Comparison of ENCODE assay signal across 18 cellular contexts in the genomic region with DNA sequence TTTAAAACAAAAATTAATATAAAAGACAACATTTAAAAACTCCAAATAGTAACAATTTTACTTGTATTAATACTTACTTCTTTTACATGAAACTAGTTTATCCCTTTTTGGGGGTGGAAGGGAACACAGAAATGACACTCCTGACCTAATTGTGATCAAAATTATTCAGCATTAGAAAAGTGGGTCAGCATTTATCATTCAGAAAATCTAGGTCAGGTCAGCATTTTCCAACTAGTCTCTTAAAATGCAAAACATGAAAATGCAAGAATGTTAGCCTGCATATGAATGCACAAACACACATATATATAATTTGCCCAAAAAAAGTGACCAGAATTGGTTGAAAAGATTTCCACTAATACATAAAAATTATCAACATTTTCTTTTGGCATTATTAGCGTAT. TPM values are rescaled to one million over a fixed set of nuclear protein-coding genes. Genes with fewer than 3 reads are reported as not detected.
DNase-seq lines count a peak whose midpoint lies in the region; ATAC-seq, FAIRE-seq and TF ChIP-seq lines count a peak whose summit lies in the region.
"Had no signal": no experiment of that assay in that cellular context is flagged by ENCODE, and none has a peak within 500 bp of the region (broad histone marks: within the 10 kb centered on the region; RNA-seq: fewer than 3 reads in every experiment).

No MANE protein-coding gene starts in this region.

- FAIRE-seq in H54 (lab: Jason Lieb, UNC), result no peak
- FAIRE-seq: HTR-8/SVneo had no signal

- H3K27me3 Mint-ChIP-seq in GM23338 (ENCODE audit: insufficient read depth, low read depth, poor library complexity) (peaks cover 6% of the 10 kb centered on the region), mesothelial cell of epicardium (ENCODE audit: low read depth) (no peaks in the 10 kb centered on the region)

- TF ChIP-seq CTCF in GM23338 (conservative IDR thresholded peaks at IDR 0.05; ENCODE audit: low read depth in 2 of 2) (no peak), SU-DHL-6 (IDR thresholded peaks at IDR 0.05; ENCODE audit: insufficient read depth, low read length, poor library complexity, severe bottlenecking) (no peak), mesothelial cell of epicardium (IDR thresholded peaks at IDR 0.05; ENCODE audit: unreplicated experiment) (no peak)

- H3K36me3 ChIP-seq in GM23338 (ENCODE audit: insufficient read depth) (no peaks in the 10 kb centered on the region), SU-DHL-6 (ENCODE audit: low read length) (no peaks in the 10 kb centered on the region; the same call in 1 of the 2 replicates), iPS-15b (ENCODE audit: control insufficient read depth, insufficient read depth, low read length) (no peaks in the 10 kb centered on the region)

- H3K4me3 ChIP-seq in GM23338 (peak overlapping the region; percentile 30), SU-DHL-6 (ENCODE audit: insufficient read depth, low read length, poor library complexity, severe bottlenecking) (no peak overlapping the region), iPS-15b (ENCODE audit: low read depth, low read length) (peak overlapping the region; percentile 20)

- no peaks in the 10 kb centered on the region for H3K9me2 ChIP-seq in GM23338 (ENCODE audit: insufficient read depth)
- no peaks in the 10 kb centered on the region for H3K9me2 ChIP-seq in SU-DHL-6 (replicated peaks; ENCODE audit: insufficient read depth, low read length)

- H4K20me1 ChIP-seq in GM23338 (replicated peaks; ENCODE audit: insufficient read depth) (peaks cover 23% of the 10 kb centered on the region), SU-DHL-6 (ENCODE audit: low read depth, low read length) (peaks cover 31% of the 10 kb centered on the region)

- H3K9ac ChIP-seq in SU-DHL-6 (ENCODE audit: low read length) (no peak overlapping the region), iPS-15b (ENCODE audit: low read depth, low read length) (no peak overlapping the region)

- no peak overlapping the region for H3K27ac Mint-ChIP-seq in GM23338
- no peak overlapping the region for H3K27ac Mint-ChIP-seq in mesothelial cell of epicardium

- H3K36me3 Mint-ChIP-seq in GM23338 (ENCODE audit: low read depth) (peaks cover 20% of the 10 kb centered on the region; the same call in 2 of the 3 replicates), mesothelial cell of epicardium (peaks cover 18% of the 10 kb centered on the region)

- H2AFZ ChIP-seq in GM23338, result no peak overlapping the region
- H2AFZ ChIP-seq in SU-DHL-6 (ENCODE audit: low read depth, low read length, severe bottlenecking), result no peak overlapping the region

- H3K9me3 ChIP-seq in SU-DHL-6 (ENCODE audit: insufficient read depth, low read length), result no peaks in the 10 kb centered on the region
- no peaks in the 10 kb centered on the region for H3K9me3 ChIP-seq in iPS-15b (ENCODE audit: control insufficient read depth, insufficient read depth, low read length)

- no peak for TF ChIP-seq POLR2A in H54 (IDR thresholded peaks at IDR 0.05; ENCODE audit: low read depth, low read length)

- no peaks in the 10 kb centered on the region for H3K27me3 ChIP-seq in GM23338 (ENCODE audit: insufficient read depth)
- no peaks in the 10 kb centered on the region for H3K27me3 ChIP-seq in SU-DHL-6 (ENCODE audit: low read length)
- H3K27me3 ChIP-seq in iPS-15b (ENCODE audit: control insufficient read depth, insufficient read depth, low read length), result no peaks in the 10 kb centered on the region

- H3K4me1 ChIP-seq in GM23338 (ENCODE audit: insufficient read depth) (peaks cover 58% of the 10 kb centered on the region), iPS-15b (ENCODE audit: control insufficient read depth, insufficient read depth, low read length) (peaks cover 47% of the 10 kb centered on the region)

- H3K27ac ChIP-seq in GM23338 (ENCODE audit: low read depth) (no peak overlapping the region), SU-DHL-6 (ENCODE audit: low read depth, low read length) (no peak overlapping the region)
- H3K27ac ChIP-seq: HL-60, RWPE1 had no signal

- no peaks in the 10 kb centered on the region for H3F3A ChIP-seq in GM23338 (replicated peaks; ENCODE audit: low read depth)
- no peaks in the 10 kb centered on the region for H3F3A ChIP-seq in SU-DHL-6 (ENCODE audit: insufficient read depth)

- peak overlapping the region; percentile 49 for H3K4me3 Mint-ChIP-seq in GM23338
- H3K4me3 Mint-ChIP-seq in mesothelial cell of epicardium, result no peak overlapping the region

- peaks cover 100% of the 10 kb centered on the region for H3K79me2 ChIP-seq in GM23338 (replicated peaks; ENCODE audit: insufficient read depth)
- H3K79me2 ChIP-seq in SU-DHL-6 (ENCODE audit: insufficient read depth, low read length), result peaks cover 100% of the 10 kb centered on the region

- H3K4me2 ChIP-seq in GM23338 (peak overlapping the region; percentile 67), SU-DHL-6 (ENCODE audit: low read depth, low read length, poor library complexity, severe bottlenecking) (peak overlapping the region; percentile 6)

- H3K4me1 Mint-ChIP-seq in GM23338, result peaks cover 80% of the 10 kb centered on the region
- H3K4me1 Mint-ChIP-seq in mesothelial cell of epicardium, result peaks cover 59% of the 10 kb centered on the region

- no peak for ATAC-seq in GM23338
- ATAC-seq: PC-3 had no signal

- H3K9me3 Mint-ChIP-seq in GM23338, result no peaks in the 10 kb centered on the region
- H3K9me3 Mint-ChIP-seq in mesothelial cell of epicardium, result no peaks in the 10 kb centered on the region

- no peak for DNase-seq in GM23338 (ENCODE audit: low spot score)
- no peak for DNase-seq in mesothelial cell of epicardium (ENCODE audit: low spot score in 2 of 2, unreplicated experiment in 2 of 2)
- no peak for DNase-seq in NCI-H146 (lab: John Stamatoyannopoulos, UW)
- DNase-seq in H54 (ENCODE audit: insufficient read length, low spot score), result no peak
- no peak for DNase-seq in DMS114 treated with DMSO at 0.1 percent for 48 hours (lab: John Stamatoyannopoulos, UW; ENCODE audit: unreplicated experiment)
- DNase-seq: Calu3, H7, KG1, NCI-H1092, NCI-H2081 treated with DMSO at 0.1 percent for 48 hours, NCI-H510A, NCI-H82, PC-3 had no signal

TF ChIP-seq in GM23338, 12 proteins besides CTCF, POLR2A, EP300 and RAD21 (continues in another document):
- TF ChIP-seq, protein P1, sequence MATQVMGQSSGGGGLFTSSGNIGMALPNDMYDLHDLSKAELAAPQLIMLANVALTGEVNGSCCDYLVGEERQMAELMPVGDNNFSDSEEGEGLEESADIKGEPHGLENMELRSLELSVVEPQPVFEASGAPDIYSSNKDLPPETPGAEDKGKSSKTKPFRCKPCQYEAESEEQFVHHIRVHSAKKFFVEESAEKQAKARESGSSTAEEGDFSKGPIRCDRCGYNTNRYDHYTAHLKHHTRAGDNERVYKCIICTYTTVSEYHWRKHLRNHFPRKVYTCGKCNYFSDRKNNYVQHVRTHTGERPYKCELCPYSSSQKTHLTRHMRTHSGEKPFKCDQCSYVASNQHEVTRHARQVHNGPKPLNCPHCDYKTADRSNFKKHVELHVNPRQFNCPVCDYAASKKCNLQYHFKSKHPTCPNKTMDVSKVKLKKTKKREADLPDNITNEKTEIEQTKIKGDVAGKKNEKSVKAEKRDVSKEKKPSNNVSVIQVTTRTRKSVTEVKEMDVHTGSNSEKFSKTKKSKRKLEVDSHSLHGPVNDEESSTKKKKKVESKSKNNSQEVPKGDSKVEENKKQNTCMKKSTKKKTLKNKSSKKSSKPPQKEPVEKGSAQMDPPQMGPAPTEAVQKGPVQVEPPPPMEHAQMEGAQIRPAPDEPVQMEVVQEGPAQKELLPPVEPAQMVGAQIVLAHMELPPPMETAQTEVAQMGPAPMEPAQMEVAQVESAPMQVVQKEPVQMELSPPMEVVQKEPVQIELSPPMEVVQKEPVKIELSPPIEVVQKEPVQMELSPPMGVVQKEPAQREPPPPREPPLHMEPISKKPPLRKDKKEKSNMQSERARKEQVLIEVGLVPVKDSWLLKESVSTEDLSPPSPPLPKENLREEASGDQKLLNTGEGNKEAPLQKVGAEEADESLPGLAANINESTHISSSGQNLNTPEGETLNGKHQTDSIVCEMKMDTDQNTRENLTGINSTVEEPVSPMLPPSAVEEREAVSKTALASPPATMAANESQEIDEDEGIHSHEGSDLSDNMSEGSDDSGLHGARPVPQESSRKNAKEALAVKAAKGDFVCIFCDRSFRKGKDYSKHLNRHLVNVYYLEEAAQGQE (IDR thresholded peaks at IDR 0.05; ENCODE audit: unreplicated experiment), result no peak
- TF ChIP-seq EZH2 (IDR thresholded peaks at IDR 0.05; ENCODE audit: low read depth, unreplicated experiment), result no peak
- TF ChIP-seq POLR2AphosphoS5 (IDR thresholded peaks at IDR 0.05; ENCODE audit: low read depth), result no peak
- no peak for TF ChIP-seq STAT1 (IDR thresholded peaks at IDR 0.05; ENCODE audit: unreplicated experiment)
- TF ChIP-seq ZNF331 (CRISPR knock-in tag; IDR thresholded peaks at IDR 0.05; ENCODE audit: low read depth), result no peak
- TF ChIP-seq NANOG (IDR thresholded peaks at IDR 0.05; ENCODE audit: borderline replicate concordance), result no peak

RNA-seq across cellular contexts. Expression of a gene that starts 5.9 kb away (rescaled TPM):
- 158 and 179 TPM in 2 replicates for total RNA-seq in GM23338 (2014; rRNA removed; shearing (Covaris generic))
- 244 and 267 TPM in 2 replicates for polyA plus RNA-seq in GM23338 (2016; fragmentation: Nextera tagmentation; extraction: Ambion mirVana)
- total RNA-seq in mesothelial cell of epicardium, result 97.1 to 110 TPM (median 101 TPM) in 3 replicates

RNA-seq across cellular contexts. Expression of a gene that starts 6.1 kb away (rescaled TPM):
- 11.5 and 12.4 TPM in 2 replicates for total RNA-seq in GM23338 (2014; rRNA removed; shearing (Covaris generic))
- 15.8 and 22.4 TPM in 2 replicates for polyA plus RNA-seq in GM23338 (2016; fragmentation: Nextera tagmentation; extraction: Ambion mirVana)
- total RNA-seq in mesothelial cell of epicardium, result 12.0 to 13.6 TPM (median 12.1 TPM) in 3 replicates
